In the genomic region with DNA sequence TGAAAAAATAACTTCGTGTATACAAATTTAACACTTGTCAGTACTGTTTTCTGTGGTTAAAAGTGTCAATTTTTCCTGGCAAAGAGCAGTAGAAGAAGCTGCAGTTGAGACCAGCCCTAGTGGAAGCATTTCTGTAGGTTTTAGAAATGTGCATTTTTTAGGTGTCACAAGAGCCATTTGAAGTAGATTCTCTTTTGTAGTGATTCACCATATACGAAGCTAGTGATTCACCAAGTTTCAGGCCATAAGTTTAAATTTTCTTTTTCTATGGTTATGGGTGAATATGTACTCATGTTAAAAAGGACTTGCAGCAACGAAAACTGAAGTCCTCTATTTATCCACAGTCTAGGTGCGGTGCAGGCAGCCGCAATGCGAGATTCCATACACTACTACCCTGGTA, we compare ENCODE assay signal across 2 cellular contexts.
TF ChIP-seq lines count a peak whose summit lies in the region.

No MANE protein-coding gene starts in this region.

TF ChIP-seq in SK-N-SH, 30 proteins besides CTCF, POLR2A, EP300 and RAD21 (continued from another document):
- TF ChIP-seq FOSL2 (IDR thresholded peaks at IDR 0.05; ENCODE audit: borderline replicate concordance, low read depth) = 0 out of 2 replicates have a peak, but pooled peaks have one; percentile 42

TF ChIP-seq in SK-N-SH treated with all-trans-retinoic acid at 6 μM for 48 hours, 23 proteins besides CTCF, POLR2A, EP300 and RAD21 (continued from another document):
- TF ChIP-seq CSDC2 (CRISPR knock-in tag; IDR thresholded peaks at IDR 0.05) (no peak), SNAI2 (CRISPR knock-in tag; IDR thresholded peaks at IDR 0.05) (no peak), ZFP30 (CRISPR knock-in tag; IDR thresholded peaks at IDR 0.05) (no peak), ZNF70 (CRISPR knock-in tag; IDR thresholded peaks at IDR 0.05) (no peak), GLIS3 (CRISPR knock-in tag; IDR thresholded peaks at IDR 0.05) (no peak), ESRRG (CRISPR knock-in tag; IDR thresholded peaks at IDR 0.05) (no peak), PPARA (CRISPR knock-in tag; IDR thresholded peaks at IDR 0.05; ENCODE audit: borderline replicate concordance) (no peak), TOX (CRISPR knock-in tag; IDR thresholded peaks at IDR 0.05; ENCODE audit: borderline replicate concordance) (no peak), PATZ1 (CRISPR knock-in tag; IDR thresholded peaks at IDR 0.05; ENCODE audit: borderline replicate concordance) (no peak), TCF4 (CRISPR knock-in tag; IDR thresholded peaks at IDR 0.05; ENCODE audit: borderline replicate concordance) (no peak), OSR1 (CRISPR knock-in tag; IDR thresholded peaks at IDR 0.05) (no peak)
TF ChIP-seq in SK-N-SH treated with all-trans-retinoic acid at 6 μM for 48 hours: peak in this region for 0.
